8 cellular contexts compared by ENCODE assay signal in the genomic region with DNA sequence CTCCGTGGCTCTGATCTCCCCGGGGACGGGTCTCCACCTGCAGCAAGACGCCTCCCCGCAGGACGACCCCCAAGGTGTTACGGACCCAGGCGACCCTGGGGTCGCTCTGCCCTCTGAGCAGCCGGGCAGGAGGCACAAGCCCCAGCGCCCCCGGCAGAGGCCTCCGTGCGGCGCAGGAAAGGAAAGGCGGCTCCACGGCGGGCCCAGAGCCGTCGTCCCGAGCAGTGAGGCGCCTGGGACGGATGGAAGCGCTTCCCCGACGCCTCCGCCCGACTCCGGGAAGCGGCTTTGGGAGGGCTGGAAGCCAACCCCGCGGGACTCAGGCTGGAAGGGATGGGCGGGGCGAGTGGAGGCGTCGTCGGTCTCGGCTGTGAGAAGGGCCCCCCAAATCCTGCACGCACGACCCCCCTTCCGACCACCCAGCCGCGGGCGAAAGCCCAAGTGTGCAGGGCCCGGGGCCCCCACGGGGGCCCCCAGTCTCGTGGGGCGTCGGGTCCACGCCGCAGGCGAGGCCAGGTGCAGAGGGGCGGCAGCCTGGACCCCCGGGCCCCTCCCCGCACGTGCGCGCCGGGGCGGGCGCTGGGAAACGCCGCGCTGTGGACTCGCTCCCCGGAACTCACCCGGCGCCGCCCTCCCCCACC. TPM values are rescaled to one million over a fixed set of nuclear protein-coding genes. Genes with fewer than 3 reads are reported as not detected.
DNase-seq lines count a peak whose midpoint lies in the region; ATAC-seq and TF ChIP-seq lines count a peak whose summit lies in the region.

No MANE protein-coding gene starts in this region.

- DNase-seq in ACHN (peak; percentile 46), GM23248 (peak; percentile 59), fibroblast of the aortic adventitia (ENCODE audit: low read depth) (no peak), osteoblast (ENCODE audit: insufficient read length, low spot score, missing footprints) (peak; percentile 88), SHP77 treated with DMSO at 0.1 percent for 48 hours (lab: John Stamatoyannopoulos, UW) (no peak), NCI-H2107 (lab: John Stamatoyannopoulos, UW) (no peak)
- DNase-seq in activated CD8-positive, alpha-beta T cell treated with anti-CD3 and anti-CD28 coated beads, Interleukin-2, amount 10 ng/mL, durations not matched to agents 7 days and 5 days: no peak

- no peaks in the 10 kb centered on the region for H3K9me3 Mint-ChIP-seq in activated CD8-positive, alpha-beta T cell treated with anti-CD3 and anti-CD28 coated beads, Interleukin-2, amount 10 ng/mL, durations not matched to agents 7 days and 5 days (ENCODE audit: insufficient read depth)

- H3K27me3 Mint-ChIP-seq in activated CD8-positive, alpha-beta T cell treated with anti-CD3 and anti-CD28 coated beads, Interleukin-2, amount 10 ng/mL, durations not matched to agents 7 days and 5 days (ENCODE audit: low read depth): peaks cover 34% of the 10 kb centered on the region

- H3K4me1 Mint-ChIP-seq in activated CD8-positive, alpha-beta T cell treated with anti-CD3 and anti-CD28 coated beads, Interleukin-2, amount 10 ng/mL, durations not matched to agents 7 days and 5 days (ENCODE audit: low read depth): peaks cover 14% of the 10 kb centered on the region

- H3K4me1 ChIP-seq in GM23248 (ENCODE audit: insufficient read depth): no peaks in the 10 kb centered on the region
- no peaks in the 10 kb centered on the region for H3K4me1 ChIP-seq in osteoblast (ENCODE audit: insufficient read depth, low read length)

- H2AFZ ChIP-seq in GM23248: peak overlapping the region; percentile 76
- no peak overlapping the region for H2AFZ ChIP-seq in osteoblast (ENCODE audit: low read length)

- H3K4me3 Mint-ChIP-seq in activated CD8-positive, alpha-beta T cell treated with anti-CD3 and anti-CD28 coated beads, Interleukin-2, amount 10 ng/mL, durations not matched to agents 7 days and 5 days: peak overlapping the region; percentile 48

- ATAC-seq in activated CD8-positive, alpha-beta T cell treated with anti-CD3 and anti-CD28 coated beads, Interleukin-2, amount 10 ng/mL, durations not matched to agents 7 days and 5 days: peak; percentile 24
- ATAC-seq in GM18870 (IDR thresholded peaks at IDR 0.05; ENCODE audit: unreplicated experiment): no peak

- peak overlapping the region; percentile 76 for H3K4me2 ChIP-seq in GM23248 (ENCODE audit: unreplicated experiment)
- H3K4me2 ChIP-seq in osteoblast (ENCODE audit: insufficient read depth, low read length): peak overlapping the region; percentile 63

- H3F3A ChIP-seq in GM23248 (ENCODE audit: insufficient read depth): no peaks in the 10 kb centered on the region

- peak overlapping the region; percentile 30; the same call in 1 of the 2 replicates for H3K9ac ChIP-seq in GM23248

- no peaks in the 10 kb centered on the region for H3K9me2 ChIP-seq in GM23248 (ENCODE audit: insufficient read depth)

- H4K20me1 ChIP-seq in GM23248 (ENCODE audit: insufficient read depth) (no peaks in the 10 kb centered on the region), osteoblast (ENCODE audit: insufficient read depth, low read length) (no peaks in the 10 kb centered on the region)

- TF ChIP-seq CTCF in fibroblast of the aortic adventitia (IDR thresholded peaks at IDR 0.05; ENCODE audit: insufficient read depth, low read length) (no peak), osteoblast (IDR thresholded peaks at IDR 0.05; ENCODE audit: extremely low read depth, low read depth, low read length) (no peak)

- 3 to 4% methylated on average over 34 to 41 of the region's 69 CpGs for whole genome bisulfite sequencing in GM23248 (ENCODE audit: low coverage in 1 of 2, low lambda C conversion rate in 2 of 2, missing lambda C conversion rate in 2 of 2), 2 experiments

- no peak overlapping the region for H3K27ac Mint-ChIP-seq in activated CD8-positive, alpha-beta T cell treated with anti-CD3 and anti-CD28 coated beads, Interleukin-2, amount 10 ng/mL, durations not matched to agents 7 days and 5 days

- no peak overlapping the region for H3K27ac ChIP-seq in GM23248
- no peak overlapping the region for H3K27ac ChIP-seq in osteoblast (ENCODE audit: low read depth, low read length)

- in situ Hi-C loops in ACHN (cut with HindIII; ENCODE audit: low pct_ligation_motif_present, low pct_unique_long_range_greater_than_20kb, low sequenced_read_pairs): no loop called here
- in situ Hi-C loops in GM23248 (cut with MboI): no loop called here

- H3K9me3 ChIP-seq in GM23248 (ENCODE audit: low read depth) (no peaks in the 10 kb centered on the region), osteoblast (ENCODE audit: low read depth, low read length) (no peaks in the 10 kb centered on the region)

- H3K36me3 ChIP-seq in GM23248 (ENCODE audit: low read depth) (no peaks in the 10 kb centered on the region), osteoblast (ENCODE audit: insufficient read depth, low read length) (no peaks in the 10 kb centered on the region)

- H3K27me3 ChIP-seq in GM23248 (replicated peaks; ENCODE audit: insufficient read depth) (no peaks in the 10 kb centered on the region; the same call in 1 of the 2 replicates), osteoblast (ENCODE audit: insufficient read depth, low read length) (peaks cover 8% of the 10 kb centered on the region)

- POLR2A ChIA-PET in activated CD8-positive, alpha-beta T cell treated with anti-CD3 and anti-CD28 coated beads, Interleukin-2, amount 10 ng/mL, durations not matched to agents 7 days and 5 days (lab: Charles Lee): interaction anchor here (0.6 kb wide), 1 partner anchor 240 kb away, joined by 3 read pairs; no protein-coding TSS in a partner anchor

- H3K4me3 ChIP-seq in GM23248: peak overlapping the region; percentile 64
- H3K4me3 ChIP-seq in fibroblast of the aortic adventitia (ENCODE audit: low read depth, low read length): peak overlapping the region; percentile 53
- H3K4me3 ChIP-seq in osteoblast (ENCODE audit: insufficient read depth, low read length): peak overlapping the region; percentile 58

- H3K36me3 Mint-ChIP-seq in activated CD8-positive, alpha-beta T cell treated with anti-CD3 and anti-CD28 coated beads, Interleukin-2, amount 10 ng/mL, durations not matched to agents 7 days and 5 days (ENCODE audit: low read depth): peaks cover 3% of the 10 kb centered on the region

- no peaks in the 10 kb centered on the region for H3K79me2 ChIP-seq in GM23248 (ENCODE audit: insufficient read depth)
- no peaks in the 10 kb centered on the region for H3K79me2 ChIP-seq in osteoblast (ENCODE audit: insufficient read depth, low read length)

- CTCF ChIA-PET in activated CD8-positive, alpha-beta T cell treated with anti-CD3 and anti-CD28 coated beads, Interleukin-2, amount 10 ng/mL, durations not matched to agents 7 days and 5 days (lab: Charles Lee): interaction anchor here (2.0 kb wide), 1 partner anchor 315 kb away, joined by 9 read pairs; no protein-coding TSS in a partner anchor

RNA-seq across cellular contexts. Expression of a gene that starts 32.7 kb away (rescaled TPM):
- 2.7 and 13.4 TPM in 2 replicates for total RNA-seq in GM23248 (2014; rRNA removed; shearing (Covaris generic))
- polyA plus RNA-seq in GM23248 (2016; fragmentation: Nextera tagmentation; extraction: Ambion mirVana): 5.2 and 5.4 TPM in 2 replicates
- 1 to 10 TPM; 2.5 to 3.8 TPM for total RNA-seq in activated CD8-positive, alpha-beta T cell treated with anti-CD3 and anti-CD28 coated beads, Interleukin-2, amount 10 ng/mL, durations not matched to agents 7 days and 5 days
- total RNA-seq in fibroblast of the aortic adventitia (ENCODE audit: low replicate concordance): 2.0 and 2.4 TPM in 2 replicates
- 2.9 and 3.2 TPM in 2 replicates for total RNA-seq in osteoblast

Comparison
In these comparisons a context has a peak if more than half of its experiments do, and no peak if none do; other contexts are left out.
1. DNase-seq: peak in ACHN (single experiment), GM23248 (single experiment) and osteoblast (single experiment); none in activated CD8-positive, alpha-beta T cell treated with anti-CD3 and anti-CD28 coated beads, Interleukin-2, amount 10 ng/mL, durations not matched to agents 7 days and 5 days (single experiment), fibroblast of the aortic adventitia (single experiment), SHP77 treated with DMSO at 0.1 percent for 48 hours (single experiment) and NCI-H2107 (single experiment).
2. Peak in every context shown above with its lines, with median percentiles within 50 percentile points of each other: H3K4me3 ChIP-seq.